In genomic region chr7:105026750-105027149, GRCh38 we compare ENCODE assay signal across 1 cellular context.
A peak's percentile ranks its signal among the peaks of the same experiment; 100 is the strongest.
TF ChIP-seq lines count a peak whose summit lies in the region.

No MANE protein-coding gene starts in this region.

TF ChIP-seq in HEK293, 187 proteins besides CTCF, POLR2A, EP300 and RAD21 (continued from another document):
- TF ChIP-seq ZNF518A (tag by site-specific recombination; conservative IDR thresholded peaks at IDR 0.05; ENCODE audit: low read depth) (no peak), ZNF501 (tag by site-specific recombination; IDR thresholded peaks at IDR 0.05) (no peak), ZNF155 (tag by site-specific recombination; IDR thresholded peaks at IDR 0.05) (no peak), ZNF792 (tag by site-specific recombination; IDR thresholded peaks at IDR 0.05) (no peak), ZNF510 (tag by site-specific recombination; IDR thresholded peaks at IDR 0.05; ENCODE audit: insufficient replicate concordance) (no peak), SP7 (tag by site-specific recombination; IDR thresholded peaks at IDR 0.05) (0 out of 2 replicates have a peak, but pooled peaks have one; percentile 33), KLF16 (tag by site-specific recombination; IDR thresholded peaks at IDR 0.05) (0 out of 2 replicates have a peak, but pooled peaks have one; percentile 35), ZNF654 (tag by site-specific recombination; IDR thresholded peaks at IDR 0.05; ENCODE audit: low read depth) (0 out of 2 replicates have a peak, but pooled peaks have one; percentile 3), KLF10 (tag by site-specific recombination; IDR thresholded peaks at IDR 0.05) (0 out of 2 replicates have a peak, but pooled peaks have one; percentile 53), PRDM6 (tag by site-specific recombination; IDR thresholded peaks at IDR 0.05) (peak; percentile 86), MZF1 (tag by site-specific recombination; IDR thresholded peaks at IDR 0.05; ENCODE audit: borderline replicate concordance) (peak; percentile 68), ZNF629 (tag by site-specific recombination; IDR thresholded peaks at IDR 0.05) (peak; percentile 54), ZXDB (tag by site-specific recombination; IDR thresholded peaks at IDR 0.05) (0 out of 2 replicates have a peak, but pooled peaks have one; percentile 40), IKZF3 (tag by site-specific recombination; IDR thresholded peaks at IDR 0.05) (0 out of 2 replicates have a peak, but pooled peaks have one; percentile 28)
